8 cellular contexts compared by ENCODE assay signal in genomic region chr3:58640700-58641372, GRCh38. TPM values are rescaled to one million over a fixed set of nuclear protein-coding genes. Genes with fewer than 3 reads are reported as not detected.
DNase-seq lines count a peak whose midpoint lies in the region; ATAC-seq, FAIRE-seq and TF ChIP-seq lines count a peak whose summit lies in the region.

No MANE protein-coding gene starts in this region.

- no peaks in the 10 kb centered on the region for H3K36me3 Mint-ChIP-seq in effector memory CD8-positive, alpha-beta T cell (ENCODE audit: insufficient read depth)
- H3K36me3 Mint-ChIP-seq in memory B cell = no peaks in the 10 kb centered on the region

- peak; percentile 95 for TF ChIP-seq CTCF in AG04450 (IDR thresholded peaks at IDR 0.05; ENCODE audit: low read depth, low read length)

- H3K4me3 ChIP-seq in AG04450 (ENCODE audit: low read depth, low read length) = no peak overlapping the region

- no peak overlapping the region for H3K27ac Mint-ChIP-seq in effector memory CD8-positive, alpha-beta T cell
- no peak overlapping the region for H3K27ac Mint-ChIP-seq in memory B cell

- H3K9me3 ChIP-seq in AG04450 (ENCODE audit: control insufficient read depth, insufficient read depth, low read length) = 0 out of 2 replicates have a peak, but pooled peaks cover 3% of the 10 kb centered on the region

- no peaks in the 10 kb centered on the region for H3K27me3 ChIP-seq in AG04450 (ENCODE audit: control insufficient read depth, insufficient read depth, low read length)

- peak; percentile 85 for FAIRE-seq in GM18507 (lab: Jason Lieb, UNC)

- CTCF ChIA-PET in AG04450 (lab: Charles Lee) = interaction anchor here (0.6 to 5.6 kb wide), 11 partner anchors 11 to 931 kb away, joined by 3 to 59 read pairs (median 4); no protein-coding TSS in a partner anchor

- H3K4me3 Mint-ChIP-seq in effector memory CD8-positive, alpha-beta T cell = no peak overlapping the region
- no peak overlapping the region for H3K4me3 Mint-ChIP-seq in memory B cell

- DNase-seq in AG04450 (ENCODE audit: low read depth, low spot score) (peak; percentile 50), GM18507 (ENCODE audit: extremely low spot score, insufficient read length, low read depth) (peak; percentile 67), NCI-H510A (lab: John Stamatoyannopoulos, UW) (peak; percentile 22), memory B cell (ENCODE audit: low spot score in 2 of 2) (peak; percentile 52 to 55)
- peak; percentile 16 to 47 for DNase-seq in activated CD4-positive, alpha-beta T cell treated with anti-CD3 and anti-CD28 coated beads, Interleukin-2, amount 50 U/mL, for 24 hours (ENCODE audit: low read depth in 1 of 2, low spot score in 1 of 2)
- peak; percentile 14 to 25 (median 17) for DNase-seq in effector memory CD8-positive, alpha-beta T cell
- peak; percentile 33 for DNase-seq in stimulated activated CD8-positive, alpha-beta memory T cell treated with anti-CD3 and anti-CD28 coated beads, Interleukin-7, amount 100 ng/mL, for 24 hours (ENCODE audit: low read depth)

- ATAC-seq in HG03039 (IDR thresholded peaks at IDR 0.05; ENCODE audit: unreplicated experiment) (peak; percentile 66), memory B cell (ENCODE audit: low read depth) (peak; percentile 83)
- ATAC-seq in effector memory CD8-positive, alpha-beta T cell (replicated peaks) = peak; percentile 54

- H3K27ac ChIP-seq in AG04450 (ENCODE audit: low read depth, low read length) = no peak overlapping the region

- peaks cover 0 to 4% of the 10 kb centered on the region in 2 donors for H3K4me1 Mint-ChIP-seq in effector memory CD8-positive, alpha-beta T cell (ENCODE audit: low read depth in 2 of 2)
- H3K4me1 Mint-ChIP-seq in memory B cell = peaks cover 3% of the 10 kb centered on the region

- POLR2A ChIA-PET in AG04450 (lab: Yijun Ruan, JAX) = no interaction called here

- no peaks in the 10 kb centered on the region for H3K9me3 Mint-ChIP-seq in effector memory CD8-positive, alpha-beta T cell
- no peaks in the 10 kb centered on the region for H3K9me3 Mint-ChIP-seq in memory B cell

- H3K27me3 Mint-ChIP-seq in effector memory CD8-positive, alpha-beta T cell = peaks cover 8 to 49% of the 10 kb centered on the region in 2 donors
- peaks cover 1% of the 10 kb centered on the region for H3K27me3 Mint-ChIP-seq in memory B cell

RNA-seq across cellular contexts. Expression of gene FAM3D, which starts 25.7 kb away (rescaled TPM):
- polyA plus RNA-seq in AG04450 (2011; rRNA removed) = not detected in 2 replicates
- polyA minus RNA-seq in AG04450 (2011; rRNA and poly(A)+ RNA removed) = not detected in 2 replicates

Comparison
In these comparisons a context has a peak if more than half of its experiments do, and no peak if none do; other contexts are left out.
1. DNase-seq: peak in every context shown above with its lines; median percentile 67 in GM18507; 54 in memory B cell; 50 in AG04450; 33 in stimulated activated CD8-positive, alpha-beta memory T cell treated with anti-CD3 and anti-CD28 coated beads, Interleukin-7, amount 100 ng/mL, for 24 hours; 32 in activated CD4-positive, alpha-beta T cell treated with anti-CD3 and anti-CD28 coated beads, Interleukin-2, amount 50 U/mL, for 24 hours; 22 in NCI-H510A; 17 in effector memory CD8-positive, alpha-beta T cell.